In genomic region chr15:72086920-72087648, GRCh38 we compare ENCODE assay signal across 17 cellular contexts. TPM values are rescaled to one million over a fixed set of nuclear protein-coding genes. Genes with fewer than 3 reads are reported as not detected.
DNase-seq lines count a peak whose midpoint lies in the region; ATAC-seq, FAIRE-seq and TF ChIP-seq lines count a peak whose summit lies in the region.
"Had no signal": no experiment of that assay in that cellular context is flagged by ENCODE, and none has a peak within 500 bp of the region (broad histone marks: within the 10 kb centered on the region; RNA-seq: fewer than 3 reads in every experiment).

No MANE protein-coding gene starts in this region.

- ATAC-seq in Right ventricle myocardium superior (ENCODE audit: poor library complexity), result peak; percentile 45
- ATAC-seq in HG02870 (IDR thresholded peaks at IDR 0.05; ENCODE audit: unreplicated experiment), result no peak
- ATAC-seq: GM12878, HCT116 had no signal

- TF ChIP-seq CTCF in ovary (IDR thresholded peaks at IDR 0.05), result no peak

- H3K4me1 ChIP-seq in ovary (ENCODE audit: insufficient read depth), result peaks cover 1% of the 10 kb centered on the region
- H3K4me1 ChIP-seq: BE2C had no signal

- intact Hi-C loops in Right ventricle myocardium superior (cut with DNase I) (no loop called here), cardiac septum (cut with DNase I) (no loop called here), ovary (cut with DNase I) (no loop called here)

- no peak for TF ChIP-seq EP300 in ovary (IDR thresholded peaks at IDR 0.05)

- H3K9me3 ChIP-seq in ovary, result no peaks in the 10 kb centered on the region
- H3K9me3 ChIP-seq: BE2C had no signal

- peak; percentile 5 for FAIRE-seq in urothelium cell line (lab: Jason Lieb, UNC)
- FAIRE-seq: A204.1, D721Med, GM12878, GM18507, H54 had no signal

- no peak overlapping the region for H3K27ac ChIP-seq in ovary
- H3K27ac ChIP-seq: C4-2B, GM23248 had no signal

- no peaks in the 10 kb centered on the region for H3K36me3 ChIP-seq in ovary

- no peaks in the 10 kb centered on the region for H3K27me3 ChIP-seq in ovary
- H3K27me3 ChIP-seq: BE2C had no signal

- WGBS in ovary, 3 donors, result 91 to 99% (median 97%) methylated on average over 9 of the region's 9 CpGs

- DNase-seq in Right ventricle myocardium superior (no peak), cardiac septum (ENCODE audit: low spot score) (no peak), dedifferentiated amniotic fluid mesenchymal stem cell (ENCODE audit: extremely low spot score) (peak; percentile 5), medulla oblongata (ENCODE audit: extremely low spot score) (peak; percentile 22), urothelium cell line (ENCODE audit: low spot score) (no peak), ovary (no peak)
- DNase-seq: BE2C, DMS153, GM23248 had no signal

- H3K4me3 ChIP-seq in ovary, result no peak overlapping the region
- H3K4me3 ChIP-seq: GM12878, GM23248 had no signal

- no peak for TF ChIP-seq POLR2A in ovary (IDR thresholded peaks at IDR 0.05)

RNA-seq across cellular contexts. Expression of gene MYO9A, which starts 30.9 kb away (rescaled TPM):
- total RNA-seq in Right ventricle myocardium superior (32.7 TPM), cardiac septum (31.4 TPM), ovary (10 to 100 TPM; 38.0 to 71.6 (median 58.8) TPM)
- polyA plus RNA-seq in ovary, result 10 to 100 TPM in 1 of 2 donors, 1 to 10 TPM in 1; 8.1 to 18.2 TPM

RNA-seq across cellular contexts. Expression of gene SENP8, which starts 31.1 kb away (rescaled TPM):
- total RNA-seq in Right ventricle myocardium superior, result 6.3 TPM
- total RNA-seq in cardiac septum, result 4.2 TPM
- 1 to 10 TPM in 6 of 7 donors, under 1 TPM in 1; 0.72 to 5.4 (median 3.2) TPM for total RNA-seq in ovary
- 1 to 10 TPM; 1.7 to 4.4 TPM for polyA plus RNA-seq in ovary

Comparison
In these comparisons a context has a peak if more than half of its experiments do, and no peak if none do; other contexts are left out.
1. DNase-seq: peak in dedifferentiated amniotic fluid mesenchymal stem cell (single experiment) and medulla oblongata (single experiment); none in Right ventricle myocardium superior (single experiment), cardiac septum (single experiment), urothelium cell line (single experiment) and ovary (0 of 5).